In genomic region chr3:186097663-186098451, GRCh38 we compare ENCODE assay signal across 1 cellular context.
TF ChIP-seq lines count a peak whose summit lies in the region.

No MANE protein-coding gene starts in this region.

TF ChIP-seq in HepG2, 621 proteins besides CTCF, POLR2A, EP300 and RAD21 (continued from another document and continues in another):
- TF ChIP-seq, protein P1, sequence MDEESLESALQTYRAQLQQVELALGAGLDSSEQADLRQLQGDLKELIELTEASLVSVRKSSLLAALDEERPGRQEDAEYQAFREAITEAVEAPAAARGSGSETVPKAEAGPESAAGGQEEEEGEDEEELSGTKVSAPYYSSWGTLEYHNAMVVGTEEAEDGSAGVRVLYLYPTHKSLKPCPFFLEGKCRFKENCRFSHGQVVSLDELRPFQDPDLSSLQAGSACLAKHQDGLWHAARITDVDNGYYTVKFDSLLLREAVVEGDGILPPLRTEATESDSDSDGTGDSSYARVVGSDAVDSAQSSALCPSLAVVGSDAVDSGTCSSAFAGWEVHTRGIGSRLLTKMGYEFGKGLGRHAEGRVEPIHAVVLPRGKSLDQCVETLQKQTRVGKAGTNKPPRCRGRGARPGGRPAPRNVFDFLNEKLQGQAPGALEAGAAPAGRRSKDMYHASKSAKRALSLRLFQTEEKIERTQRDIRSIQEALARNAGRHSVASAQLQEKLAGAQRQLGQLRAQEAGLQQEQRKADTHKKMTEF (CRISPR knock-in tag; IDR thresholded peaks at IDR 0.05), result peak; percentile 69
- TF ChIP-seq FOXA1 (IDR thresholded peaks at IDR 0.05) (no peak), FOXA1 (CRISPR knock-in tag; IDR thresholded peaks at IDR 0.05) (peak; percentile 67), PCBP2 (optimal IDR thresholded peaks at IDR 0.05; ENCODE audit: low read depth, low read length, poor library complexity, severe bottlenecking) (no peak), AGO2 (optimal IDR thresholded peaks at IDR 0.05; ENCODE audit: low read depth, low read length) (no peak), NONO (IDR thresholded peaks at IDR 0.05) (no peak), NONO (CRISPR knock-in tag; conservative IDR thresholded peaks at IDR 0.05) (peak; percentile 84), ZNF318 (CRISPR knock-in tag; IDR thresholded peaks at IDR 0.05) (no peak), MEF2D (CRISPR knock-in tag; IDR thresholded peaks at IDR 0.05) (no peak; the same call in 1 of the 2 replicates), FOXP1 (IDR thresholded peaks at IDR 0.05) (no peak), FOXP1 (CRISPR knock-in tag; IDR thresholded peaks at IDR 0.05) (peak; percentile 52; the same call in 1 of the 2 replicates), NR0B2 (CRISPR knock-in tag; IDR thresholded peaks at IDR 0.05) (no peak), GATA4 (IDR thresholded peaks at IDR 0.05; ENCODE audit: borderline replicate concordance, low read depth) (peak; percentile 41; the same call in 1 of the 2 replicates), IRF9 (CRISPR knock-in tag; IDR thresholded peaks at IDR 0.05; ENCODE audit: borderline replicate concordance) (no peak), KDM2A (CRISPR knock-in tag; IDR thresholded peaks at IDR 0.05; ENCODE audit: borderline replicate concordance, low read depth) (peak; percentile 74), FOXC1 (CRISPR knock-in tag; IDR thresholded peaks at IDR 0.05; ENCODE audit: borderline replicate concordance) (0 out of 2 replicates have a peak, but pooled peaks have one; percentile 36), AGO1 (IDR thresholded peaks at IDR 0.05; ENCODE audit: low read depth, low read length, poor library complexity, severe bottlenecking) (no peak), TCF7 (IDR thresholded peaks at IDR 0.05; ENCODE audit: low read depth) (peak; percentile 27; the same call in 1 of the 2 replicates), ZNF629 (CRISPR knock-in tag; conservative IDR thresholded peaks at IDR 0.05) (no peak), ZSCAN21 (CRISPR knock-in tag; IDR thresholded peaks at IDR 0.05; ENCODE audit: borderline replicate concordance) (peak; percentile 43; the same call in 1 of the 2 replicates), ZNF775 (CRISPR knock-in tag; IDR thresholded peaks at IDR 0.05; ENCODE audit: borderline replicate concordance) (no peak), ZNF136 (CRISPR knock-in tag; IDR thresholded peaks at IDR 0.05; ENCODE audit: low read depth) (0 out of 2 replicates have a peak, but pooled peaks have one; percentile 65), PTBP1 (IDR thresholded peaks at IDR 0.05; ENCODE audit: low read depth, low read length, poor library complexity, severe bottlenecking) (no peak), MATR3 (CRISPR knock-in tag; IDR thresholded peaks at IDR 0.05) (no peak), HNRNPH1 (optimal IDR thresholded peaks at IDR 0.05; ENCODE audit: low read depth, low read length) (no peak)
- TF ChIP-seq, protein P2, sequence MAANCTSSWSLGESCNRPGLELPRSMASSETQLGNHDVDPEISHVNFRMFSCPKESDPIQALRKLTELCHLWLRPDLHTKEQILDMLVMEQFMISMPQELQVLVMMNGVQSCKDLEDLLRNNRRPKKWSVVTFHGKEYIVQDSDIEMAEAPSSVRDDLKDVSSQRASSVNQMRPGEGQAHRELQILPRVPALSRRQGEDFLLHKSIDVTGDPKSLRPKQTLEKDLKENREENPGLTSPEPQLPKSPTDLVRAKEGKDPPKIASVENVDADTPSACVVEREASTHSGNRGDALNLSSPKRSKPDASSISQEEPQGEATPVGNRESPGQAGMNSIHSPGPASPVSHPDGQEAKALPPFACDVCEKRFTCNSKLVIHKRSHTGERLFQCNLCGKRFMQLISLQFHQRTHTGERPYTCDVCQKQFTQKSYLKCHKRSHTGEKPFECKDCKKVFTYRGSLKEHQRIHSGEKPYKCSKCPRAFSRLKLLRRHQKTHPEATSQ (CRISPR knock-in tag; IDR thresholded peaks at IDR 0.05; ENCODE audit: borderline replicate concordance), result no peak; the same call in 1 of the 2 replicates
- TF ChIP-seq, protein P3, sequence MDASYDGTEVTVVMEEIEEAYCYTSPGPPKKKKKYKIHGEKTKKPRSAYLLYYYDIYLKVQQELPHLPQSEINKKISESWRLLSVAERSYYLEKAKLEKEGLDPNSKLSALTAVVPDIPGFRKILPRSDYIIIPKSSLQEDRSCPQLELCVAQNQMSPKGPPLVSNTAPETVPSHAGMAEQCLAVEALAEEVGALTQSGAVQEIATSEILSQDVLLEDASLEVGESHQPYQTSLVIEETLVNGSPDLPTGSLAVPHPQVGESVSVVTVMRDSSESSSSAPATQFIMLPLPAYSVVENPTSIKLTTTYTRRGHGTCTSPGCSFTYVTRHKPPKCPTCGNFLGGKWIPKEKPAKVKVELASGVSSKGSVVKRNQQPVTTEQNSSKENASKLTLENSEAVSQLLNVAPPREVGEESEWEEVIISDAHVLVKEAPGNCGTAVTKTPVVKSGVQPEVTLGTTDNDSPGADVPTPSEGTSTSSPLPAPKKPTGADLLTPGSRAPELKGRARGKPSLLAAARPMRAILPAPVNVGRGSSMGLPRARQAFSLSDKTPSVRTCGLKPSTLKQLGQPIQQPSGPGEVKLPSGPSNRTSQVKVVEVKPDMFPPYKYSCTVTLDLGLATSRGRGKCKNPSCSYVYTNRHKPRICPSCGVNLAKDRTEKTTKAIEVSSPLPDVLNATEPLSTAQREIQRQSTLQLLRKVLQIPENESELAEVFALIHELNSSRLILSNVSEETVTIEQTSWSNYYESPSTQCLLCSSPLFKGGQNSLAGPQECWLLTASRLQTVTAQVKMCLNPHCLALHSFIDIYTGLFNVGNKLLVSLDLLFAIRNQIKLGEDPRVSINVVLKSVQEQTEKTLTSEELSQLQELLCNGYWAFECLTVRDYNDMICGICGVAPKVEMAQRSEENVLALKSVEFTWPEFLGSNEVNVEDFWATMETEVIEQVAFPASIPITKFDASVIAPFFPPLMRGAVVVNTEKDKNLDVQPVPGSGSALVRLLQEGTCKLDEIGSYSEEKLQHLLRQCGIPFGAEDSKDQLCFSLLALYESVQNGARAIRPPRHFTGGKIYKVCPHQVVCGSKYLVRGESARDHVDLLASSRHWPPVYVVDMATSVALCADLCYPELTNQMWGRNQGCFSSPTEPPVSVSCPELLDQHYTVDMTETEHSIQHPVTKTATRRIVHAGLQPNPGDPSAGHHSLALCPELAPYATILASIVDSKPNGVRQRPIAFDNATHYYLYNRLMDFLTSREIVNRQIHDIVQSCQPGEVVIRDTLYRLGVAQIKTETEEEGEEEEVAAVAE (CRISPR knock-in tag; IDR thresholded peaks at IDR 0.05; ENCODE audit: borderline replicate concordance), result no peak
- TF ChIP-seq, protein P4, sequence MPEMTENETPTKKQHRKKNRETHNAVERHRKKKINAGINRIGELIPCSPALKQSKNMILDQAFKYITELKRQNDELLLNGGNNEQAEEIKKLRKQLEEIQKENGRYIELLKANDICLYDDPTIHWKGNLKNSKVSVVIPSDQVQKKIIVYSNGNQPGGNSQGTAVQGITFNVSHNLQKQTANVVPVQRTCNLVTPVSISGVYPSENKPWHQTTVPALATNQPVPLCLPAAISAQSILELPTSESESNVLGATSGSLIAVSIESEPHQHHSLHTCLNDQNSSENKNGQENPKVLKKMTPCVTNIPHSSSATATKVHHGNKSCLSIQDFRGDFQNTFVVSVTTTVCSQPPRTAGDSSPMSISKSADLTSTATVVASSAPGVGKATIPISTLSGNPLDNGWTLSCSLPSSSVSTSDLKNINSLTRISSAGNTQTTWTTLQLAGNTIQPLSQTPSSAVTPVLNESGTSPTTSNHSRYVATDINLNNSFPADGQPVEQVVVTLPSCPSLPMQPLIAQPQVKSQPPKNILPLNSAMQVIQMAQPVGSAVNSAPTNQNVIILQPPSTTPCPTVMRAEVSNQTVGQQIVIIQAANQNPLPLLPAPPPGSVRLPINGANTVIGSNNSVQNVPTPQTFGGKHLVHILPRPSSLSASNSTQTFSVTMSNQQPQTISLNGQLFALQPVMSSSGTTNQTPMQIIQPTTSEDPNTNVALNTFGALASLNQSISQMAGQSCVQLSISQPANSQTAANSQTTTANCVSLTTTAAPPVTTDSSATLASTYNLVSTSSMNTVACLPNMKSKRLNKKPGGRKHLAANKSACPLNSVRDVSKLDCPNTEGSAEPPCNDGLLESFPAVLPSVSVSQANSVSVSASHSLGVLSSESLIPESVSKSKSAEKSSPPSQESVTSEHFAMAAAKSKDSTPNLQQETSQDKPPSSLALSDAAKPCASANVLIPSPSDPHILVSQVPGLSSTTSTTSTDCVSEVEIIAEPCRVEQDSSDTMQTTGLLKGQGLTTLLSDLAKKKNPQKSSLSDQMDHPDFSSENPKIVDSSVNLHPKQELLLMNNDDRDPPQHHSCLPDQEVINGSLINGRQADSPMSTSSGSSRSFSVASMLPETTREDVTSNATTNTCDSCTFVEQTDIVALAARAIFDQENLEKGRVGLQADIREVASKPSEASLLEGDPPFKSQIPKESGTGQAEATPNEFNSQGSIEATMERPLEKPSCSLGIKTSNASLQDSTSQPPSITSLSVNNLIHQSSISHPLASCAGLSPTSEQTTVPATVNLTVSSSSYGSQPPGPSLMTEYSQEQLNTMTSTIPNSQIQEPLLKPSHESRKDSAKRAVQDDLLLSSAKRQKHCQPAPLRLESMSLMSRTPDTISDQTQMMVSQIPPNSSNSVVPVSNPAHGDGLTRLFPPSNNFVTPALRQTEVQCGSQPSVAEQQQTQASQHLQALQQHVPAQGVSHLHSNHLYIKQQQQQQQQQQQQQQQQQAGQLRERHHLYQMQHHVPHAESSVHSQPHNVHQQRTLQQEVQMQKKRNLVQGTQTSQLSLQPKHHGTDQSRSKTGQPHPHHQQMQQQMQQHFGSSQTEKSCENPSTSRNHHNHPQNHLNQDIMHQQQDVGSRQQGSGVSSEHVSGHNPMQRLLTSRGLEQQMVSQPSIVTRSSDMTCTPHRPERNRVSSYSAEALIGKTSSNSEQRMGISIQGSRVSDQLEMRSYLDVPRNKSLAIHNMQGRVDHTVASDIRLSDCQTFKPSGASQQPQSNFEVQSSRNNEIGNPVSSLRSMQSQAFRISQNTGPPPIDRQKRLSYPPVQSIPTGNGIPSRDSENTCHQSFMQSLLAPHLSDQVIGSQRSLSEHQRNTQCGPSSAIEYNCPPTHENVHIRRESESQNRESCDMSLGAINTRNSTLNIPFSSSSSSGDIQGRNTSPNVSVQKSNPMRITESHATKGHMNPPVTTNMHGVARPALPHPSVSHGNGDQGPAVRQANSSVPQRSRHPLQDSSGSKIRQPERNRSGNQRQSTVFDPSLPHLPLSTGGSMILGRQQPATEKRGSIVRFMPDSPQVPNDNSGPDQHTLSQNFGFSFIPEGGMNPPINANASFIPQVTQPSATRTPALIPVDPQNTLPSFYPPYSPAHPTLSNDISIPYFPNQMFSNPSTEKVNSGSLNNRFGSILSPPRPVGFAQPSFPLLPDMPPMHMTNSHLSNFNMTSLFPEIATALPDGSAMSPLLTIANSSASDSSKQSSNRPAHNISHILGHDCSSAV (CRISPR knock-in tag; IDR thresholded peaks at IDR 0.05; ENCODE audit: borderline replicate concordance), result no peak
